ENCODE assay signal across 7 cellular contexts in genomic region chr5:110512266-110512665, GRCh38.
"Had no signal": no experiment of that assay in that cellular context is flagged by ENCODE, and none has a peak within 500 bp of the region (broad histone marks: within the 10 kb centered on the region; RNA-seq: fewer than 3 reads in every experiment).

No MANE protein-coding gene starts in this region.

- H3K27ac Mint-ChIP-seq: IgD-negative memory B cell had no signal

- H3K27me3 Mint-ChIP-seq: IgD-negative memory B cell had no signal

- H3K4me3 ChIP-seq: K562 had no signal

- FAIRE-seq: HepG2, HTR-8/SVneo, K562 had no signal

- H3K36me3 Mint-ChIP-seq: IgD-negative memory B cell had no signal

- H3K4me3 Mint-ChIP-seq: IgD-negative memory B cell had no signal

- DNase-seq: IMR-90, KBM-7 had no signal

- ATAC-seq: HepG2, K562 had no signal

- H3K4me1 Mint-ChIP-seq: IgD-negative memory B cell had no signal

- H3K27ac ChIP-seq: HL-60 had no signal
